In the genomic region with DNA sequence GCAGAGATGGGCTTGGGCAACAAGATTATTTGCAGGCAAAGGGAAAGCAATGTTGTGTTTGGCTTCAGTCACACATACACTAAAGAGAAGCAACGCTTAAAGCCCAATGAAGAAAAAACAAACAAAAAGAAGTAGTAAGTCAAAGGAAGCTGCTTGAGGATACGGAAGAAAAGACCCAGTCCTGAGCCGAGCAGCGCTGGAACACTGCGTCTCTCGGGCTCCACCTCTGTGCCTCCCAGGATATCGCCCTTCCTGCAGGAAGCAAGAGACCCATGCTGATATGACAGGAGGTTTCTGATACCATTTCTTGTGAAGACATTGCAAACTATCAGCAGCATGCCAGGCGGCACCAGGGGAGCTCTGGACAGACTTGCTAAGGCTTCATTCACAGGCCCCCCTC, we compare ENCODE assay signal across 13 cellular contexts. TPM values are rescaled to one million over a fixed set of nuclear protein-coding genes. Genes with fewer than 3 reads are reported as not detected.
DNase-seq lines count a peak whose midpoint lies in the region; ATAC-seq, FAIRE-seq and TF ChIP-seq lines count a peak whose summit lies in the region.
"Had no signal": no experiment of that assay in that cellular context is flagged by ENCODE, and none has a peak within 500 bp of the region (broad histone marks: within the 10 kb centered on the region; RNA-seq: fewer than 3 reads in every experiment).

No MANE protein-coding gene starts in this region.

- peak; percentile 58 for TF ChIP-seq CTCF in choroid plexus epithelial cell (conservative IDR thresholded peaks at IDR 0.05; ENCODE audit: low read depth, low read length)

- FAIRE-seq in GM12891 (lab: Jason Lieb, UNC): no peak
- FAIRE-seq: GM18507 had no signal

- DNase-seq in OCI-M1 (lab: John Stamatoyannopoulos, UW) (peak; percentile 74), choroid plexus epithelial cell (ENCODE audit: low read depth) (peak; percentile 70), left kidney (ENCODE audit: low read depth, low spot score) (peak; percentile 26), superior temporal gyrus (ENCODE audit: extremely low spot score) (peak; percentile 45), GM12891 (ENCODE audit: insufficient read length, low spot score) (no peak), SIG-M5 treated with dmso at 0.1 percent for 504 hours (lab: John Stamatoyannopoulos, UW; ENCODE audit: unreplicated experiment) (no peak)
- DNase-seq: DMS153, immature natural killer cell, NCI-H82, T-helper 1 cell had no signal

- no peak for ATAC-seq in HG03521 (IDR thresholded peaks at IDR 0.05; ENCODE audit: unreplicated experiment)

- TF ChIP-seq POLR2A in GM12891 (IDR thresholded peaks at IDR 0.05; ENCODE audit: low read depth, low read length): no peak

- peak overlapping the region; percentile 24 for H3K4me3 ChIP-seq in choroid plexus epithelial cell (ENCODE audit: low read depth, low read length)
- H3K4me3 ChIP-seq: smooth muscle cell had no signal

TF ChIP-seq in GM12891, 5 proteins besides CTCF, POLR2A, EP300 and RAD21:
- no peak for TF ChIP-seq TAF1 (IDR thresholded peaks at IDR 0.05; ENCODE audit: low read depth, low read length)
- no peak for TF ChIP-seq POLR2AphosphoS5 (IDR thresholded peaks at IDR 0.05; ENCODE audit: low read depth, low read length)
- TF ChIP-seq SPI1 (IDR thresholded peaks at IDR 0.05; ENCODE audit: low read depth, low read length): no peak
- TF ChIP-seq PAX5 (IDR thresholded peaks at IDR 0.05; ENCODE audit: insufficient read depth, low read length, severe bottlenecking): no peak
- no peak for TF ChIP-seq POU2F2 (IDR thresholded peaks at IDR 0.05; ENCODE audit: low read depth, low read length)
TF ChIP-seq in GM12891: peak in this region for 0.

RNA-seq across cellular contexts. Expression of a gene that starts 9.9 kb away (rescaled TPM):
- polyA plus RNA-seq in GM12891 (2012; ENCODE audit: low read depth, missing spikeins): 0.18 TPM

Comparison
In these comparisons a context has a peak if more than half of its experiments do, and no peak if none do; other contexts are left out.
1. DNase-seq: peak in OCI-M1 (single experiment), choroid plexus epithelial cell (single experiment), left kidney (single experiment) and superior temporal gyrus (single experiment); none in GM12891 (single experiment) and SIG-M5 treated with dmso at 0.1 percent for 504 hours (single experiment).